1 cellular context compared by ENCODE assay signal in genomic region chr6:157461000-157461915, GRCh38.
TF ChIP-seq lines count a peak whose summit lies in the region.

No MANE protein-coding gene starts in this region.

TF ChIP-seq in H1, 55 proteins besides CTCF, POLR2A, EP300 and RAD21 (continued from another document):
- TF ChIP-seq CHD7 (IDR thresholded peaks at IDR 0.05; ENCODE audit: insufficient replicate concordance, low read length) (no peak), CREB1 (IDR thresholded peaks at IDR 0.05) (no peak), HDAC6 (IDR thresholded peaks at IDR 0.05; ENCODE audit: low read depth, low read length) (no peak), MAX (IDR thresholded peaks at IDR 0.05) (no peak), HDAC2 (IDR thresholded peaks at IDR 0.05; ENCODE audit: borderline replicate concordance in 1 of 2, low read depth in 2 of 2, low read length in 2 of 2) (no peak)
